ENCODE assay signal across 12 cellular contexts in genomic region chr6:56767435-56767834, GRCh38.
"Had no signal": no experiment of that assay in that cellular context is flagged by ENCODE, and none has a peak within 500 bp of the region (broad histone marks: within the 10 kb centered on the region; RNA-seq: fewer than 3 reads in every experiment).

No MANE protein-coding gene starts in this region.

- H3K4me3 Mint-ChIP-seq: activated naive CD4-positive, alpha-beta T cell treated with anti-CD3 and anti-CD28 coated beads, Interleukin-2, amount 10 ng/mL, durations not matched to agents 7 days and 5 days; activated T-helper 17 cell treated with anti-CD3 and anti-CD28 coated beads, Interleukin-2, amount 50 U/mL, for 72 hours; effector memory CD8-positive, alpha-beta T cell had no signal

- H3K9me3 Mint-ChIP-seq: activated naive CD4-positive, alpha-beta T cell treated with anti-CD3 and anti-CD28 coated beads, Interleukin-2, amount 10 ng/mL, durations not matched to agents 7 days and 5 days; activated T-helper 17 cell treated with anti-CD3 and anti-CD28 coated beads, Interleukin-2, amount 50 U/mL, for 72 hours had no signal

- ATAC-seq: activated T-helper 17 cell treated with anti-CD3 and anti-CD28 coated beads, Interleukin-2, amount 50 U/mL, for 72 hours; effector memory CD8-positive, alpha-beta T cell; left colon had no signal

- H3K27ac ChIP-seq: epithelial cell of prostate, stomach, testis had no signal

- H3K27ac Mint-ChIP-seq: activated naive CD4-positive, alpha-beta T cell treated with anti-CD3 and anti-CD28 coated beads, Interleukin-2, amount 10 ng/mL, durations not matched to agents 7 days and 5 days; activated T-helper 17 cell treated with anti-CD3 and anti-CD28 coated beads, Interleukin-2, amount 50 U/mL, for 72 hours; effector memory CD8-positive, alpha-beta T cell had no signal

- H3K4me3 ChIP-seq: ascending aorta, stomach, testis had no signal

- H3K36me3 ChIP-seq: ascending aorta, stomach had no signal

- H3K9me3 ChIP-seq: ascending aorta, stomach, testis had no signal

- H3K36me3 Mint-ChIP-seq: activated naive CD4-positive, alpha-beta T cell treated with anti-CD3 and anti-CD28 coated beads, Interleukin-2, amount 10 ng/mL, durations not matched to agents 7 days and 5 days had no signal

- DNase-seq: activated CD4-positive, CD25-positive, alpha-beta regulatory T cell treated with anti-CD3 and anti-CD28 coated beads, Interleukin-2, amount 50 U/mL, for 72 hours; activated naive CD4-positive, alpha-beta T cell treated with anti-CD3 and anti-CD28 coated beads, Interleukin-2, amount 10 ng/mL, durations not matched to agents 7 days and 5 days; effector memory CD8-positive, alpha-beta T cell; left colon; posterior cingulate gyrus; stomach; T-helper 1 cell; T1000; testis had no signal

- H3K27me3 ChIP-seq: ascending aorta, stomach, testis had no signal

- H3K4me1 Mint-ChIP-seq: activated naive CD4-positive, alpha-beta T cell treated with anti-CD3 and anti-CD28 coated beads, Interleukin-2, amount 10 ng/mL, durations not matched to agents 7 days and 5 days; activated T-helper 17 cell treated with anti-CD3 and anti-CD28 coated beads, Interleukin-2, amount 50 U/mL, for 72 hours had no signal

- H3K27me3 Mint-ChIP-seq: activated T-helper 17 cell treated with anti-CD3 and anti-CD28 coated beads, Interleukin-2, amount 50 U/mL, for 72 hours; effector memory CD8-positive, alpha-beta T cell had no signal

- H3K4me1 ChIP-seq: testis had no signal
